11 cellular contexts compared by ENCODE assay signal in genomic region chr2:156937430-156937829, GRCh38.
"Had no signal": no experiment of that assay in that cellular context is flagged by ENCODE, and none has a peak within 500 bp of the region (broad histone marks: within the 10 kb centered on the region; RNA-seq: fewer than 3 reads in every experiment).

No MANE protein-coding gene starts in this region.

- DNase-seq: H9, HCEC 1CT, HFFc6, KBM-7 had no signal

- H3K27ac Mint-ChIP-seq: GM23338, H9, HFFc6, IgD-negative memory B cell had no signal

- H3K4me1 Mint-ChIP-seq: IgD-negative memory B cell had no signal

- H3K4me2 ChIP-seq: GM23338, KMS-11 had no signal

- H3K27me3 Mint-ChIP-seq: IgD-negative memory B cell had no signal

- H2AFZ ChIP-seq: GM23338 had no signal

- H3K4me3 Mint-ChIP-seq: GM23338, H9, HFFc6, IgD-negative memory B cell had no signal

- FAIRE-seq: H1, H54, HTR-8/SVneo had no signal

- H3K9ac ChIP-seq: KMS-11 had no signal

- H3K4me3 ChIP-seq: GM23338 had no signal

- H3K27ac ChIP-seq: HL-60, KMS-11 had no signal

- ATAC-seq: GM23338 had no signal

- H3K9me3 Mint-ChIP-seq: GM23338, H9, HFFc6, IgD-negative memory B cell had no signal

- H3K36me3 Mint-ChIP-seq: IgD-negative memory B cell had no signal
